8 cellular contexts compared by ENCODE assay signal in genomic region chr2:180124273-180124881, GRCh38.
A peak's percentile ranks its signal among the peaks of the same experiment; 100 is the strongest.
DNase-seq lines count a peak whose midpoint lies in the region; ATAC-seq, FAIRE-seq and TF ChIP-seq lines count a peak whose summit lies in the region.

No MANE protein-coding gene starts in this region.

- H3K36me3 ChIP-seq in GM23248 (ENCODE audit: low read depth) (no peaks in the 10 kb centered on the region), Panc1 (ENCODE audit: control insufficient read depth, insufficient read depth, low read length) (no peaks in the 10 kb centered on the region)

- no peaks in the 10 kb centered on the region for H3K9me3 Mint-ChIP-seq in activated CD4-positive, alpha-beta T cell treated with anti-CD3 and anti-CD28 coated beads for 36 hours (ENCODE audit: low read depth)

- no peaks in the 10 kb centered on the region for H3K79me2 ChIP-seq in GM23248 (ENCODE audit: insufficient read depth)

- H3K27ac Mint-ChIP-seq in activated CD4-positive, alpha-beta T cell treated with anti-CD3 and anti-CD28 coated beads for 36 hours = no peak overlapping the region

- DNase-seq in activated CD4-positive, alpha-beta T cell treated with anti-CD3 and anti-CD28 coated beads for 36 hours = no peak
- DNase-seq in activated CD4-positive, alpha-beta T cell treated with anti-CD3 and anti-CD28 coated beads, Interleukin-2, amount 50 U/mL, for 4 hours = no peak
- peak; percentile 64 for DNase-seq in GM23248
- DNase-seq in Panc1 (ENCODE audit: low read depth, low spot score) = peak; percentile 38
- DNase-seq in myocyte (ENCODE audit: low read depth) = peak; percentile 76
- no peak for DNase-seq in stimulated activated naive CD4-positive, alpha-beta T cell treated with Interleukin-2 at 50 U/mL for 16 hours (lab: John Stamatoyannopoulos, UW)

- H3K4me1 ChIP-seq in GM23248 (ENCODE audit: insufficient read depth) (peaks cover 8% of the 10 kb centered on the region), Panc1 (ENCODE audit: control insufficient read depth, insufficient read depth, low read length) (peaks cover 11% of the 10 kb centered on the region)

- peaks cover 8% of the 10 kb centered on the region for H3K27me3 Mint-ChIP-seq in activated CD4-positive, alpha-beta T cell treated with anti-CD3 and anti-CD28 coated beads for 36 hours

- no peaks in the 10 kb centered on the region for H4K20me1 ChIP-seq in GM23248 (ENCODE audit: insufficient read depth)

- no TSS peak for BruUV-seq in Panc1 (replicated peaks; lab: Mats Ljungman, UMichigan)

- peak; percentile 87 for FAIRE-seq in endometrium (lab: Jason Lieb, UNC)

- intact Hi-C loops in activated CD4-positive, alpha-beta T cell treated with anti-CD3 and anti-CD28 coated beads for 36 hours (cut with DNase I, micrococcal nuclease) = loop anchor here (1.0 to 10.0 kb wide), 4 partner anchors 856 to 1590 kb away; partner anchors contain the start of gene UBE2E3 (in 1 of the 2)
- intact Hi-C loops in Panc1 (cut with micrococcal nuclease; ENCODE audit: unreplicated experiment) = loop anchor here (1.0 to 10.0 kb wide), 3 partner anchors 858 to 1591 kb away; no protein-coding TSS in a partner anchor

- no peaks in the 10 kb centered on the region for H3K36me3 Mint-ChIP-seq in activated CD4-positive, alpha-beta T cell treated with anti-CD3 and anti-CD28 coated beads for 36 hours (ENCODE audit: low read depth)

- ATAC-seq in activated CD4-positive, alpha-beta T cell treated with anti-CD3 and anti-CD28 coated beads for 36 hours = peak; percentile 52
- ATAC-seq in Panc1 = peak; percentile 80

- H3K9ac ChIP-seq in GM23248 = no peak overlapping the region

- peak overlapping the region; percentile 42; the same call in 1 of the 2 replicates for H2AFZ ChIP-seq in GM23248

- no peaks in the 10 kb centered on the region for H3K9me2 ChIP-seq in GM23248 (ENCODE audit: insufficient read depth)

- H3K4me3 Mint-ChIP-seq in activated CD4-positive, alpha-beta T cell treated with anti-CD3 and anti-CD28 coated beads for 36 hours = no peak overlapping the region

- in situ Hi-C loops in GM23248 (cut with MboI) (loop anchor here (10.0 kb wide), 2 partner anchors 930 to 1330 kb away; partner anchors contain the start of gene ITGA4), Panc1 (cut with HindIII; ENCODE audit: low pct_unique_long_range_greater_than_20kb, low sequenced_read_pairs) (no loop called here)

- no peaks in the 10 kb centered on the region; the same call in 1 of the 2 replicates for H3F3A ChIP-seq in GM23248 (ENCODE audit: insufficient read depth)

- CTCF ChIA-PET in activated CD4-positive, alpha-beta T cell treated with anti-CD3 and anti-CD28 coated beads for 36 hours (lab: Charles Lee) = interaction anchor here (0.6 to 4.3 kb wide), 13 partner anchors 9 to 1593 kb away, joined by 3 to 37 read pairs (median 3); no protein-coding TSS in a partner anchor
- CTCF ChIA-PET in Panc1 (lab: Charles Lee) = interaction anchor here (0.6 to 1.2 kb wide), 2 partner anchors 1591 to 1878 kb away, joined by 3 read pairs; no protein-coding TSS in a partner anchor

- H3K4me3 ChIP-seq in GM23248 (no peak overlapping the region), Panc1 (ENCODE audit: low read depth in 2 of 2, low read length in 2 of 2) (no peak overlapping the region)

- H3K9me3 ChIP-seq in GM23248 (ENCODE audit: low read depth) (no peaks in the 10 kb centered on the region), Panc1 (ENCODE audit: control insufficient read depth, insufficient read depth, low read depth, low read length) (no peaks in the 10 kb centered on the region; the same call in 1 of the 2 replicates)

- peaks cover 1% of the 10 kb centered on the region for H3K4me1 Mint-ChIP-seq in activated CD4-positive, alpha-beta T cell treated with anti-CD3 and anti-CD28 coated beads for 36 hours

- no peaks in the 10 kb centered on the region for H3K27me3 ChIP-seq in GM23248 (replicated peaks; ENCODE audit: insufficient read depth)
- no peaks in the 10 kb centered on the region for H3K27me3 ChIP-seq in Panc1 (ENCODE audit: control insufficient read depth, insufficient read depth, low read length)

- H3K27ac ChIP-seq in GM23248 (no peak overlapping the region), Panc1 (ENCODE audit: low read length) (peak overlapping the region; percentile 15; the same call in 1 of the 2 replicates)

- POLR2A ChIA-PET in activated CD4-positive, alpha-beta T cell treated with anti-CD3 and anti-CD28 coated beads for 36 hours (lab: Charles Lee) = no interaction called here
- POLR2A ChIA-PET in Panc1 (lab: Charles Lee) = no interaction called here

- TF ChIP-seq CTCF in LNCAP (IDR thresholded peaks at IDR 0.05) = peak; percentile 56
- peak; percentile 68 for TF ChIP-seq CTCF in Panc1 (IDR thresholded peaks at IDR 0.05)

- H3K4me2 ChIP-seq in GM23248 (ENCODE audit: unreplicated experiment) = no peak overlapping the region

- WGBS in GM23248 (ENCODE audit: low coverage in 1 of 2, low lambda C conversion rate in 2 of 2, missing lambda C conversion rate in 2 of 2), 2 experiments = 5 to 7% methylated on average over 6 of the region's 6 CpGs

Comparison
In these comparisons a context has a peak if more than half of its experiments do, and no peak if none do; other contexts are left out.
1. DNase-seq: peak in GM23248 (single experiment), Panc1 (single experiment) and myocyte (single experiment); none in activated CD4-positive, alpha-beta T cell treated with anti-CD3 and anti-CD28 coated beads for 36 hours (single experiment), activated CD4-positive, alpha-beta T cell treated with anti-CD3 and anti-CD28 coated beads, Interleukin-2, amount 50 U/mL, for 4 hours (0 of 2) and stimulated activated naive CD4-positive, alpha-beta T cell treated with Interleukin-2 at 50 U/mL for 16 hours (single experiment).